8 cellular contexts compared by ENCODE assay signal in genomic region chr19:39539165-39539518, GRCh38. TPM values are rescaled to one million over a fixed set of nuclear protein-coding genes. Genes with fewer than 3 reads are reported as not detected.
DNase-seq lines count a peak whose midpoint lies in the region; ATAC-seq and TF ChIP-seq lines count a peak whose summit lies in the region.

No MANE protein-coding gene starts in this region.

- ATAC-seq in T-cell (replicated peaks in 1 of 4), result no peak

- POLR2A ChIA-PET in T-cell (lab: Charles Lee), result interaction anchor here in 1 of 2 donors (0.6 kb wide), 1 partner anchor 23 kb away, joined by 5 read pairs; no protein-coding TSS in a partner anchor

- H3K4me3 Mint-ChIP-seq in activated T-cell treated with anti-CD3 and anti-CD28 coated beads, Interleukin-2, amount 50 U/mL, for 24 hours, result peak overlapping the region; percentile 96
- peak overlapping the region; percentile 89 to 94 (median 90) for H3K4me3 Mint-ChIP-seq in T-cell

- H3K9me3 Mint-ChIP-seq in activated T-cell treated with anti-CD3 and anti-CD28 coated beads, Interleukin-2, amount 50 U/mL, for 24 hours, result no peaks in the 10 kb centered on the region
- H3K9me3 Mint-ChIP-seq in T-cell, result no peaks in the 10 kb centered on the region

- peak overlapping the region; percentile 97 for H3K27ac Mint-ChIP-seq in activated T-cell treated with anti-CD3 and anti-CD28 coated beads, Interleukin-2, amount 50 U/mL, for 24 hours
- peak overlapping the region; percentile 88 to 90 for H3K27ac Mint-ChIP-seq in T-cell

- H3K27me3 Mint-ChIP-seq in activated T-cell treated with anti-CD3 and anti-CD28 coated beads, Interleukin-2, amount 50 U/mL, for 24 hours, result no peaks in the 10 kb centered on the region
- no peaks in the 10 kb centered on the region for H3K27me3 Mint-ChIP-seq in T-cell

- no peak for DNase-seq in activated T-cell treated with anti-CD3 and anti-CD28 coated beads, Interleukin-2, amount 50 U/mL, for 24 hours
- DNase-seq in activated T-cell treated with anti-CD3 and anti-CD28 coated beads for 4 hours (no peak), T-cell (no peak), foreskin fibroblast (peak in 1 of 2 donors; percentile 9), skeletal muscle cell (ENCODE audit: low read depth) (no peak), NCI-H524 (lab: John Stamatoyannopoulos, UW) (no peak), cortex of kidney (lab: John Stamatoyannopoulos, UW) (no peak), NCI-H2196 treated with DMSO at 0.1 percent for 48 hours (lab: John Stamatoyannopoulos, UW; ENCODE audit: unreplicated experiment) (no peak)

- peaks cover 31% of the 10 kb centered on the region for H3K36me3 Mint-ChIP-seq in activated T-cell treated with anti-CD3 and anti-CD28 coated beads, Interleukin-2, amount 50 U/mL, for 24 hours (ENCODE audit: low read depth)
- no peaks in the 10 kb centered on the region for H3K36me3 Mint-ChIP-seq in T-cell

- H3K4me3 ChIP-seq in foreskin fibroblast (ENCODE audit: low read depth in 1 of 2, low read length in 2 of 2) (peak overlapping the region; percentile 79 to 93), skeletal muscle cell (ENCODE audit: low read depth, low read length) (peak overlapping the region; percentile 85)

- H3K4me1 Mint-ChIP-seq in activated T-cell treated with anti-CD3 and anti-CD28 coated beads, Interleukin-2, amount 50 U/mL, for 24 hours (ENCODE audit: low read depth), result peaks cover 51% of the 10 kb centered on the region
- H3K4me1 Mint-ChIP-seq in T-cell, result peaks cover 60 to 73% (median 60%) of the 10 kb centered on the region in 3 donors

- TF ChIP-seq CTCF in foreskin fibroblast (IDR thresholded peaks at IDR 0.05; ENCODE audit: low read depth, low read length), result no peak

- CTCF ChIA-PET in T-cell (lab: Charles Lee), result interaction anchor here in 1 of 2 donors (1.2 kb wide), 1 partner anchor 103 kb away, joined by 3 read pairs; the partner anchor contains the start of gene RPS16

RNA-seq across cellular contexts. Expression of gene EID2, which starts 0.8 kb away (rescaled TPM):
- 10 to 100 TPM; 14.4 to 21.9 (median 19.8) TPM for total RNA-seq in T-cell

RNA-seq across cellular contexts. Expression of gene EID2B, which starts 6.5 kb away (rescaled TPM):
- 1 to 10 TPM; 4.1 to 6.3 (median 5.8) TPM for total RNA-seq in T-cell

RNA-seq across cellular contexts. Expression of gene SELENOV, which starts 24.2 kb away (rescaled TPM):
- total RNA-seq in T-cell, result not detected

RNA-seq across cellular contexts. Expression of gene DLL3, which starts 40.4 kb away (rescaled TPM):
- under 1 TPM in 2 of 5 donors, not detected in 3; 0.16 to 0.20 TPM for total RNA-seq in T-cell

RNA-seq across cellular contexts. Expression of gene TIMM50, which starts 58.5 kb away (rescaled TPM):
- 10 to 100 TPM; 50.5 to 53.7 (median 53.0) TPM for total RNA-seq in T-cell
